ENCODE assay signal across 13 cellular contexts in genomic region chr5:151660616-151661015, GRCh38. TPM values are rescaled to one million over a fixed set of nuclear protein-coding genes. Genes with fewer than 3 reads are reported as not detected.
DNase-seq lines count a peak whose midpoint lies in the region; ATAC-seq, FAIRE-seq and TF ChIP-seq lines count a peak whose summit lies in the region.
"Had no signal": no experiment of that assay in that cellular context is flagged by ENCODE, and none has a peak within 500 bp of the region (broad histone marks: within the 10 kb centered on the region; RNA-seq: fewer than 3 reads in every experiment).

No MANE protein-coding gene starts in this region.

- no peak overlapping the region for H3K4me2 ChIP-seq in neural progenitor cell

- peaks cover 6% of the 10 kb centered on the region for H3K4me1 Mint-ChIP-seq in neural progenitor cell
- peaks cover 15% of the 10 kb centered on the region for H3K4me1 Mint-ChIP-seq in endodermal cell
- H3K4me1 Mint-ChIP-seq in CD8-positive, alpha-beta memory T cell, result peaks cover 1 to 11% (median 10%) of the 10 kb centered on the region in 3 donors

- no peaks in the 10 kb centered on the region for H3K9me3 ChIP-seq in neural progenitor cell (ENCODE audit: low read depth)
- no peaks in the 10 kb centered on the region for H3K9me3 ChIP-seq in endodermal cell (ENCODE audit: control insufficient read depth, low read length)
- no peaks in the 10 kb centered on the region for H3K9me3 ChIP-seq in pancreas
- H3K9me3 ChIP-seq in CD8-positive, alpha-beta memory T cell (ENCODE audit: low read length), result no peaks in the 10 kb centered on the region
- H3K9me3 ChIP-seq: right lobe of liver had no signal

- intact Hi-C loops in pancreas (cut with DNase I), result no loop called here

- no peak overlapping the region for H3K4me3 ChIP-seq in neural progenitor cell
- no peak overlapping the region for H3K4me3 ChIP-seq in endodermal cell (ENCODE audit: low read length)
- H3K4me3 ChIP-seq in pancreas, result no peak overlapping the region
- H3K4me3 ChIP-seq in CD8-positive, alpha-beta memory T cell (ENCODE audit: low read length), result no peak overlapping the region
- H3K4me3 ChIP-seq: right lobe of liver had no signal

- H3K9ac ChIP-seq in neural progenitor cell (no peak overlapping the region), endodermal cell (ENCODE audit: extremely low read depth, low read length, poor library complexity, severe bottlenecking) (no peak overlapping the region)

- no peak overlapping the region for H3K4me3 Mint-ChIP-seq in neural progenitor cell
- H3K4me3 Mint-ChIP-seq in endodermal cell, result no peak overlapping the region
- no peak overlapping the region for H3K4me3 Mint-ChIP-seq in CD8-positive, alpha-beta memory T cell

- H3K27ac Mint-ChIP-seq in neural progenitor cell (peak overlapping the region; percentile 53), endodermal cell (no peak overlapping the region)
- H3K27ac Mint-ChIP-seq in CD8-positive, alpha-beta memory T cell, result peak overlapping the region in 1 of 8 donors; percentile 66

- no peaks in the 10 kb centered on the region for H3K9me3 Mint-ChIP-seq in neural progenitor cell
- no peaks in the 10 kb centered on the region for H3K9me3 Mint-ChIP-seq in endodermal cell
- no peaks in the 10 kb centered on the region for H3K9me3 Mint-ChIP-seq in CD8-positive, alpha-beta memory T cell

- H3K36me3 ChIP-seq in neural progenitor cell (no peaks in the 10 kb centered on the region), endodermal cell (ENCODE audit: control insufficient read depth, insufficient read depth, low read length) (peaks cover 46% of the 10 kb centered on the region), pancreas (no peaks in the 10 kb centered on the region)
- H3K36me3 ChIP-seq in CD8-positive, alpha-beta memory T cell (ENCODE audit: insufficient read depth, low read length), result no peaks in the 10 kb centered on the region
- H3K36me3 ChIP-seq: right lobe of liver had no signal

- H3K27me3 Mint-ChIP-seq in neural progenitor cell (ENCODE audit: insufficient read depth, low read depth) (no peaks in the 10 kb centered on the region), endodermal cell (ENCODE audit: insufficient read depth) (no peaks in the 10 kb centered on the region)
- peaks cover 16 to 25% of the 10 kb centered on the region in 2 donors for H3K27me3 Mint-ChIP-seq in CD8-positive, alpha-beta memory T cell

- H3K36me3 Mint-ChIP-seq in neural progenitor cell, result peaks cover 18% of the 10 kb centered on the region
- peaks cover 33% of the 10 kb centered on the region for H3K36me3 Mint-ChIP-seq in endodermal cell (ENCODE audit: low read depth)
- no peaks in the 10 kb centered on the region for H3K36me3 Mint-ChIP-seq in CD8-positive, alpha-beta memory T cell

- ATAC-seq in SK-N-SH treated with all-trans-retinoic acid at 6 μM for 48 hours (peak; percentile 41), esophagus mucosa (peak; percentile 31), pancreas (no peak)
- ATAC-seq: right lobe of liver had no signal

- H3K4me1 ChIP-seq in neural progenitor cell (no peaks in the 10 kb centered on the region), endodermal cell (ENCODE audit: control insufficient read depth, insufficient read depth, low read length) (peaks cover 8% of the 10 kb centered on the region), pancreas (no peaks in the 10 kb centered on the region)
- peaks cover 12% of the 10 kb centered on the region for H3K4me1 ChIP-seq in CD8-positive, alpha-beta memory T cell (ENCODE audit: insufficient read depth, low read length)

- H2AFZ ChIP-seq in neural progenitor cell (replicated peaks), result no peak overlapping the region

- H3K27me3 ChIP-seq in neural progenitor cell, result no peaks in the 10 kb centered on the region
- H3K27me3 ChIP-seq in endodermal cell (ENCODE audit: control insufficient read depth, insufficient read depth, low read length, poor library complexity, severe bottlenecking), result no peaks in the 10 kb centered on the region
- H3K27me3 ChIP-seq in pancreas, result peaks cover 0 to 6% (median 0%) of the 10 kb centered on the region in 4 donors
- H3K27me3 ChIP-seq in CD8-positive, alpha-beta memory T cell (ENCODE audit: insufficient read depth, low read length, poor library complexity, severe bottlenecking), result no peaks in the 10 kb centered on the region
- H3K27me3 ChIP-seq: right lobe of liver had no signal

- FAIRE-seq in pancreas (lab: Jason Lieb, UNC), result no peak

- H3F3A ChIP-seq in neural progenitor cell (ENCODE audit: low read depth), result no peaks in the 10 kb centered on the region

- 85 to 87% methylated on average over 3 to 5 of the region's 5 CpGs for WGBS in endodermal cell (ENCODE audit: insufficient coverage in 1 of 2, insufficient read length in 1 of 2), 2 experiments
- WGBS in pancreas, 2 donors, result 59 to 60% methylated on average over 5 of the region's 5 CpGs

- H4K20me1 ChIP-seq in neural progenitor cell (ENCODE audit: low read depth), result no peaks in the 10 kb centered on the region

- TF ChIP-seq CTCF in neural progenitor cell (IDR thresholded peaks at IDR 0.05) (no peak), endodermal cell (conservative IDR thresholded peaks at IDR 0.05) (no peak), pancreas (IDR thresholded peaks at IDR 0.05) (no peak)

- CTCF ChIA-PET in CD8-positive, alpha-beta memory T cell (lab: Charles Lee), result interaction anchor here (1.1 to 2.5 kb wide), 5 partner anchors 8 to 483 kb away, joined by 3 to 12 read pairs (median 4); no protein-coding TSS in a partner anchor

- POLR2A ChIA-PET in CD8-positive, alpha-beta memory T cell (lab: Charles Lee), result no interaction called here

- H3K27ac ChIP-seq in neural progenitor cell (no peak overlapping the region), endodermal cell (ENCODE audit: low read depth, low read length) (no peak overlapping the region), pancreas (no peak overlapping the region)
- H3K27ac ChIP-seq in CD8-positive, alpha-beta memory T cell (ENCODE audit: low read depth, low read length), result no peak overlapping the region
- H3K27ac ChIP-seq: right lobe of liver had no signal

- no peaks in the 10 kb centered on the region for H3K79me2 ChIP-seq in neural progenitor cell (ENCODE audit: low read depth)

- DNase-seq in AG20443 (ENCODE audit: low spot score), result peak; percentile 70
- DNase-seq in neural progenitor cell (ENCODE audit: low spot score), result no peak
- DNase-seq in stimulated activated CD4-positive, alpha-beta T cell treated with anti-CD3 and anti-CD28 coated beads, Interleukin-1b, Interleukin-23, amount 100 ng/mL, for 48 hours, result no peak
- DNase-seq in endodermal cell, result no peak
- no peak for DNase-seq in pancreas
- DNase-seq in CD8-positive, alpha-beta memory T cell, result no peak
- DNase-seq: C1 segment of cervical spinal cord, NCI-H1436 treated with DMSO at 0.1 percent for 48 hours, NCI-H774, right lobe of liver had no signal

TF ChIP-seq in SK-N-SH treated with all-trans-retinoic acid at 6 μM for 48 hours, 23 proteins besides CTCF, POLR2A, EP300 and RAD21 (continues in another document):
- no peak for TF ChIP-seq ESRRG (CRISPR knock-in tag; IDR thresholded peaks at IDR 0.05)
- no peak for TF ChIP-seq CREB5 (CRISPR knock-in tag; IDR thresholded peaks at IDR 0.05; ENCODE audit: low read depth)
- no peak for TF ChIP-seq ZNF8 (CRISPR knock-in tag; IDR thresholded peaks at IDR 0.05)
- no peak for TF ChIP-seq POU6F1 (CRISPR knock-in tag; IDR thresholded peaks at IDR 0.05; ENCODE audit: borderline replicate concordance, low read depth)
- TF ChIP-seq SNAI2 (CRISPR knock-in tag; IDR thresholded peaks at IDR 0.05), result no peak
- no peak for TF ChIP-seq TOX (CRISPR knock-in tag; IDR thresholded peaks at IDR 0.05; ENCODE audit: borderline replicate concordance)

RNA-seq across cellular contexts. Expression of gene SPARC, which starts 26.1 kb away (rescaled TPM):
- total RNA-seq in esophagus mucosa (76.4 TPM), neural progenitor cell (ENCODE audit: low replicate concordance) (122 and 158 TPM in 2 replicates), endodermal cell (100 to 1,000 TPM; 523 to 643 TPM), pancreas (100 to 1,000 TPM in 3 of 6 donors, 10 to 100 TPM in 3; 35.5 to 608 (median 86.6) TPM)
- polyA plus RNA-seq in endodermal cell (2013, experiment 1 of 2), result 610 TPM
- 610 TPM for polyA plus RNA-seq in endodermal cell (2013, experiment 2 of 2)
- 10 to 100 TPM; 27.2 to 57.1 TPM for polyA plus RNA-seq in pancreas
- under 1 TPM; 0.22 to 0.31 TPM for total RNA-seq in CD8-positive, alpha-beta memory T cell
- not detected for polyA plus RNA-seq in CD8-positive, alpha-beta memory T cell
- total RNA-seq: HT-29 had no signal

Comparison
In these comparisons a context has a peak if more than half of its experiments do, and no peak if none do; other contexts are left out.
1. ATAC-seq: peak in SK-N-SH treated with all-trans-retinoic acid at 6 μM for 48 hours (single experiment) and esophagus mucosa (single experiment); none in pancreas (0 of 4).
2. RNA of gene SPARC, which starts 26.1 kb away (total RNA-seq): 523 to 643 TPM in endodermal cell, 122 to 158 TPM in neural progenitor cell, 35.5 to 608 TPM in pancreas and 76.4 TPM in esophagus mucosa (single experiment); 0.22 to 0.31 TPM in CD8-positive, alpha-beta memory T cell; every median in the first group is over 10 times any median in the second.